In genomic region chr1:40980068-40980452, GRCh38 we compare ENCODE assay signal across 8 cellular contexts. TPM values are rescaled to one million over a fixed set of nuclear protein-coding genes. Genes with fewer than 3 reads are reported as not detected.
DNase-seq lines count a peak whose midpoint lies in the region; ATAC-seq and TF ChIP-seq lines count a peak whose summit lies in the region.

No MANE protein-coding gene starts in this region.

- peak overlapping the region; percentile 68 for H3K4me3 ChIP-seq in iPS-11a (ENCODE audit: low read depth, low read length)

- CTCF ChIA-PET in activated CD8-positive, alpha-beta T cell treated with anti-CD3 and anti-CD28 coated beads for 36 hours (lab: Charles Lee), result interaction anchor here (0.8 to 2.0 kb wide), 3 partner anchors 24 to 118 kb away, joined by 3 to 12 read pairs (median 6); partner anchors contain the start of gene CITED4

- H3K4me3 Mint-ChIP-seq in activated CD8-positive, alpha-beta T cell treated with anti-CD3 and anti-CD28 coated beads for 36 hours, result peak overlapping the region; percentile 91
- H3K4me3 Mint-ChIP-seq in stimulated activated naive CD8-positive, alpha-beta T cell treated with anti-CD3 and anti-CD28 coated beads, Interleukin-15, Interleukin-2, amounts not matched to agents 100 ng/mL and 50 ng/mL, for 24 hours, result peak overlapping the region; percentile 95

- no peaks in the 10 kb centered on the region for H3K27me3 Mint-ChIP-seq in activated CD8-positive, alpha-beta T cell treated with anti-CD3 and anti-CD28 coated beads for 36 hours
- no peaks in the 10 kb centered on the region for H3K27me3 Mint-ChIP-seq in stimulated activated naive CD8-positive, alpha-beta T cell treated with anti-CD3 and anti-CD28 coated beads, Interleukin-15, Interleukin-2, amounts not matched to agents 100 ng/mL and 50 ng/mL, for 24 hours

- H3K9me3 Mint-ChIP-seq in activated CD8-positive, alpha-beta T cell treated with anti-CD3 and anti-CD28 coated beads for 36 hours, result no peaks in the 10 kb centered on the region
- H3K9me3 Mint-ChIP-seq in stimulated activated naive CD8-positive, alpha-beta T cell treated with anti-CD3 and anti-CD28 coated beads, Interleukin-15, Interleukin-2, amounts not matched to agents 100 ng/mL and 50 ng/mL, for 24 hours, result no peaks in the 10 kb centered on the region

- DNase-seq in activated CD8-positive, alpha-beta T cell treated with anti-CD3 and anti-CD28 coated beads for 36 hours, result no peak
- DNase-seq in stimulated activated CD4-positive, alpha-beta T cell treated with anti-CD3 and anti-CD28 coated beads, Interleukin-4, amount 100 ng/mL, for 4 hours, result no peak
- DNase-seq in NCI-H187 (lab: John Stamatoyannopoulos, UW) (no peak), islet precursor cell (no peak)

- POLR2A ChIA-PET in activated CD8-positive, alpha-beta T cell treated with anti-CD3 and anti-CD28 coated beads for 36 hours (lab: Charles Lee), result interaction anchor here (0.5 to 2.4 kb wide), 22 partner anchors 9 to 448 kb away, joined by 3 to 17 read pairs (median 4); partner anchors contain the start of genes CITED4, NFYC, SLFNL1 and ZNF684

- peak overlapping the region; percentile 94 for H3K27ac Mint-ChIP-seq in activated CD8-positive, alpha-beta T cell treated with anti-CD3 and anti-CD28 coated beads for 36 hours
- H3K27ac Mint-ChIP-seq in stimulated activated naive CD8-positive, alpha-beta T cell treated with anti-CD3 and anti-CD28 coated beads, Interleukin-15, Interleukin-2, amounts not matched to agents 100 ng/mL and 50 ng/mL, for 24 hours, result peak overlapping the region; percentile 98

- peak; percentile 28 for ATAC-seq in GM19025 (IDR thresholded peaks at IDR 0.05; ENCODE audit: low read depth, unreplicated experiment)
- peak; percentile 11 for ATAC-seq in HG02943 (IDR thresholded peaks at IDR 0.05; ENCODE audit: low read depth, unreplicated experiment)
- peak; percentile 2 for ATAC-seq in activated CD8-positive, alpha-beta T cell treated with anti-CD3 and anti-CD28 coated beads for 36 hours

- TF ChIP-seq CTCF in activated CD8-positive, alpha-beta T cell treated with anti-CD3 and anti-CD28 coated beads for 36 hours (IDR thresholded peaks at IDR 0.05), result no peak

- H3K4me1 Mint-ChIP-seq in activated CD8-positive, alpha-beta T cell treated with anti-CD3 and anti-CD28 coated beads for 36 hours (ENCODE audit: low read depth), result peaks cover 53% of the 10 kb centered on the region
- H3K4me1 Mint-ChIP-seq in stimulated activated naive CD8-positive, alpha-beta T cell treated with anti-CD3 and anti-CD28 coated beads, Interleukin-15, Interleukin-2, amounts not matched to agents 100 ng/mL and 50 ng/mL, for 24 hours (ENCODE audit: low read depth), result peaks cover 65% of the 10 kb centered on the region

- intact Hi-C loops in activated CD8-positive, alpha-beta T cell treated with anti-CD3 and anti-CD28 coated beads for 36 hours (cut with micrococcal nuclease), result no loop called here

- H3K36me3 Mint-ChIP-seq in activated CD8-positive, alpha-beta T cell treated with anti-CD3 and anti-CD28 coated beads for 36 hours (ENCODE audit: low read depth), result peaks cover 47% of the 10 kb centered on the region
- H3K36me3 Mint-ChIP-seq in stimulated activated naive CD8-positive, alpha-beta T cell treated with anti-CD3 and anti-CD28 coated beads, Interleukin-15, Interleukin-2, amounts not matched to agents 100 ng/mL and 50 ng/mL, for 24 hours (ENCODE audit: low read depth), result peaks cover 47% of the 10 kb centered on the region

RNA-seq across cellular contexts. Expression of gene CTPS1, which starts 0.6 kb away (rescaled TPM):
- total RNA-seq in activated CD8-positive, alpha-beta T cell treated with anti-CD3 and anti-CD28 coated beads for 36 hours, result 100 to 1,000 TPM; 100 to 102 TPM

RNA-seq across cellular contexts. Expression of gene SLFNL1, which starts 41.5 kb away (rescaled TPM):
- total RNA-seq in activated CD8-positive, alpha-beta T cell treated with anti-CD3 and anti-CD28 coated beads for 36 hours, result under 1 TPM; 0.22 to 0.25 TPM
